9 cellular contexts compared by ENCODE assay signal in genomic region chr1:234597894-234598293, GRCh38. TPM values are rescaled to one million over a fixed set of nuclear protein-coding genes. Genes with fewer than 3 reads are reported as not detected.
DNase-seq lines count a peak whose midpoint lies in the region; ATAC-seq and TF ChIP-seq lines count a peak whose summit lies in the region.
"Had no signal": no experiment of that assay in that cellular context is flagged by ENCODE, and none has a peak within 500 bp of the region (broad histone marks: within the 10 kb centered on the region; RNA-seq: fewer than 3 reads in every experiment).

No MANE protein-coding gene starts in this region.

- no peak overlapping the region for H2AK5ac ChIP-seq in mesenchymal stem cell (ENCODE audit: low read length, severe bottlenecking)

- DNase-seq in DMS53 treated with DMSO at 0.1 percent for 48 hours (lab: John Stamatoyannopoulos, UW; ENCODE audit: unreplicated experiment): peak; percentile 49
- DNase-seq in Jurkat, Clone E6-1 (ENCODE audit: low read depth, low spot score): peak; percentile 71
- DNase-seq in T-helper 1 cell: peak in 4 of 5 donors; percentile 33 to 71 (median 46)
- peak; percentile 50 to 73 (median 60) for DNase-seq in body of pancreas
- DNase-seq in mesenchymal stem cell: peak; percentile 68
- no peak for DNase-seq in type B pancreatic cell (ENCODE audit: extremely low spot score, unreplicated experiment)
- no peak for DNase-seq in middle frontal gyrus (ENCODE audit: extremely low spot score, low spot score)

- WGBS in body of pancreas, 2 donors: 35 to 38% methylated on average over 2 of the region's 2 CpGs
- WGBS in mesenchymal stem cell: 70% methylated on average over 1 of the region's 2 CpGs

- no peak overlapping the region for H3K4me3 ChIP-seq in Jurkat, Clone E6-1 (ENCODE audit: low read length)
- H3K4me3 ChIP-seq in body of pancreas (no peak overlapping the region), mesenchymal stem cell (ENCODE audit: insufficient read depth in 1 of 2, low read depth in 1 of 2, low read length in 2 of 2) (no peak overlapping the region)
- H3K4me3 ChIP-seq: SJSA1 had no signal

- H3K27me3 ChIP-seq in body of pancreas: no peaks in the 10 kb centered on the region
- no peaks in the 10 kb centered on the region for H3K27me3 ChIP-seq in mesenchymal stem cell (ENCODE audit: control insufficient read depth in 1 of 2, insufficient read depth in 1 of 2, low read length in 2 of 2)
- H3K27me3 ChIP-seq: SJSA1 had no signal

- no peaks in the 10 kb centered on the region for H3K79me1 ChIP-seq in mesenchymal stem cell (replicated peaks; ENCODE audit: low read length, poor library complexity, severe bottlenecking)

- H3K9ac ChIP-seq in mesenchymal stem cell (ENCODE audit: low read length): peak overlapping the region; percentile 14

- no peak overlapping the region for H3K27ac Mint-ChIP-seq in type B pancreatic cell

- H4K91ac ChIP-seq in mesenchymal stem cell (ENCODE audit: low read length): no peak overlapping the region

- ATAC-seq in body of pancreas: no peak
- no peak for ATAC-seq in GM18868 (IDR thresholded peaks at IDR 0.05; ENCODE audit: unreplicated experiment)

- H3K36me3 Mint-ChIP-seq in type B pancreatic cell: peaks cover 8% of the 10 kb centered on the region

- no peak overlapping the region for H2BK5ac ChIP-seq in mesenchymal stem cell (ENCODE audit: low read depth, low read length, poor library complexity, severe bottlenecking)

- no peak overlapping the region for H4K8ac ChIP-seq in mesenchymal stem cell (ENCODE audit: low read length)

- TF ChIP-seq POLR2A in body of pancreas (IDR thresholded peaks at IDR 0.05): no peak

- H3K9me3 ChIP-seq in body of pancreas (no peaks in the 10 kb centered on the region), mesenchymal stem cell (ENCODE audit: control insufficient read depth, low read length) (no peaks in the 10 kb centered on the region)
- H3K9me3 ChIP-seq: SJSA1 had no signal

- no peaks in the 10 kb centered on the region for H3K36me3 ChIP-seq in body of pancreas (replicated peaks in 1 of 2; ENCODE audit: insufficient read depth in 1 of 2, low read depth in 2 of 2)
- H3K36me3 ChIP-seq in mesenchymal stem cell (ENCODE audit: control insufficient read depth in 1 of 2, insufficient read depth in 2 of 2, low read depth in 1 of 2, low read length in 2 of 2): peaks cover 0 to 13% of the 10 kb centered on the region in 2 experiments

- H3K18ac ChIP-seq in mesenchymal stem cell (ENCODE audit: low read depth in 1 of 2, low read length in 2 of 2): no peak overlapping the region

- H3K27ac ChIP-seq in body of pancreas: peak overlapping the region in 1 of 4 donors; percentile 100
- H3K27ac ChIP-seq in mesenchymal stem cell (ENCODE audit: low read length, poor library complexity, severe bottlenecking): no peak overlapping the region
- H3K27ac ChIP-seq: SJSA1 had no signal

- no peak overlapping the region for H3K14ac ChIP-seq in mesenchymal stem cell (ENCODE audit: low read length in 2 of 2)

- intact Hi-C loops in body of pancreas (cut with DNase I): loop anchor here (5.0 to 10.0 kb wide), 3 partner anchors 41 to 487 kb away; no protein-coding TSS in a partner anchor

- no peak overlapping the region for H2BK12ac ChIP-seq in mesenchymal stem cell (ENCODE audit: low read length in 2 of 2)

- H3K4me2 ChIP-seq in mesenchymal stem cell (ENCODE audit: low read length, poor library complexity, severe bottlenecking): no peak overlapping the region

- no peak overlapping the region for H2BK120ac ChIP-seq in mesenchymal stem cell (ENCODE audit: low read depth, low read length)

- no peak overlapping the region for H3K23ac ChIP-seq in mesenchymal stem cell (ENCODE audit: low read length in 2 of 2)

- H2BK15ac ChIP-seq in mesenchymal stem cell (ENCODE audit: low read depth, poor library complexity, severe bottlenecking): no peak overlapping the region

- H3K4me1 ChIP-seq in body of pancreas (peaks cover 41% of the 10 kb centered on the region), mesenchymal stem cell (ENCODE audit: control insufficient read depth, insufficient read depth, low read depth, low read length) (peaks cover 1% of the 10 kb centered on the region)

- H3K4me3 Mint-ChIP-seq in type B pancreatic cell: no peak overlapping the region

- H3K9me3 Mint-ChIP-seq in type B pancreatic cell: peaks cover 15% of the 10 kb centered on the region

- H3K4ac ChIP-seq in mesenchymal stem cell (ENCODE audit: low read depth in 1 of 2, low read length in 2 of 2): no peak overlapping the region

- peaks cover 31% of the 10 kb centered on the region for H3K4me1 Mint-ChIP-seq in type B pancreatic cell (ENCODE audit: unreplicated experiment)

- no peaks in the 10 kb centered on the region for H3K27me3 Mint-ChIP-seq in type B pancreatic cell

- no peak overlapping the region for H2AFZ ChIP-seq in mesenchymal stem cell (ENCODE audit: low read depth, low read length)

- TF ChIP-seq CTCF in body of pancreas (IDR thresholded peaks at IDR 0.05) (peak; percentile 17 to 69 (median 51)), type B pancreatic cell (conservative IDR thresholded peaks at IDR 0.05) (peak; percentile 71)

RNA-seq across cellular contexts. Expression of gene IRF2BP2, which starts 12.1 kb away (rescaled TPM):
- 96.1 TPM for polyA plus RNA-seq in Jurkat, Clone E6-1 (2012; ENCODE audit: insufficient read depth, insufficient read length)
- 10 to 100 TPM; 82.7 to 83.3 TPM for total RNA-seq in body of pancreas
- 98.6 TPM for polyA plus RNA-seq in mesenchymal stem cell (2013, experiment 1 of 2)
- 94.7 TPM for polyA plus RNA-seq in mesenchymal stem cell (2013, experiment 2 of 2)
- total RNA-seq in type B pancreatic cell (ENCODE audit: low replicate concordance): 181 and 202 TPM in 2 replicates

Comparison
In these comparisons a context has a peak if more than half of its experiments do, and no peak if none do; other contexts are left out.
1. DNase-seq: peak in DMS53 treated with DMSO at 0.1 percent for 48 hours (single experiment), Jurkat, Clone E6-1 (single experiment), T-helper 1 cell (4 of 5), body of pancreas (4 of 4) and mesenchymal stem cell (single experiment); none in type B pancreatic cell (single experiment) and middle frontal gyrus (single experiment).